8 cellular contexts compared by ENCODE assay signal in genomic region chr2:98569197-98569793, GRCh38. TPM values are rescaled to one million over a fixed set of nuclear protein-coding genes. Genes with fewer than 3 reads are reported as not detected.
DNase-seq lines count a peak whose midpoint lies in the region; ATAC-seq and TF ChIP-seq lines count a peak whose summit lies in the region.

No MANE protein-coding gene starts in this region.

- H3K27ac ChIP-seq in AG04450 (ENCODE audit: low read depth, low read length) = no peak overlapping the region
- H3K27ac ChIP-seq in RWPE1 = no peak overlapping the region

- POLR2A ChIA-PET in AG04450 (lab: Yijun Ruan, JAX) (interaction anchor here (0.6 kb wide), 1 partner anchor 10 kb away, joined by 3 read pairs; no protein-coding TSS in a partner anchor), RWPE1 (lab: Yijun Ruan, JAX; ENCODE audit: low non-redundant PET) (no interaction called here)

- no peaks in the 10 kb centered on the region for H3K27me3 ChIP-seq in AG04450 (ENCODE audit: control insufficient read depth, insufficient read depth, low read length)

- ATAC-seq in GM18868 (IDR thresholded peaks at IDR 0.05; ENCODE audit: unreplicated experiment) = peak; percentile 59
- ATAC-seq in left cardiac atrium = peak in 1 of 2 donors; percentile 43
- ATAC-seq in HG03108 (IDR thresholded peaks at IDR 0.05; ENCODE audit: unreplicated experiment) = no peak
- no peak for ATAC-seq in HG02981 (IDR thresholded peaks at IDR 0.05; ENCODE audit: unreplicated experiment)

- intact Hi-C loops in left cardiac atrium (cut with DNase I) = no loop called here

- CTCF ChIA-PET in AG04450 (lab: Charles Lee) (interaction anchor here (0.5 to 1.4 kb wide), 3 partner anchors 10 to 322 kb away, joined by 3 to 8 read pairs (median 5); no protein-coding TSS in a partner anchor), RWPE1 (lab: Yijun Ruan, JAX) (interaction anchor here (0.5 to 0.8 kb wide), 5 partner anchors 13 to 710 kb away, joined by 3 to 4 read pairs (median 3); no protein-coding TSS in a partner anchor)

- no peaks in the 10 kb centered on the region; the same call in 1 of the 2 replicates for H3K9me3 ChIP-seq in AG04450 (ENCODE audit: control insufficient read depth, insufficient read depth, low read length)

- TF ChIP-seq CTCF in AG04450 (IDR thresholded peaks at IDR 0.05; ENCODE audit: low read depth, low read length) (peak; percentile 73), RWPE1 (conservative IDR thresholded peaks at IDR 0.05; ENCODE audit: low read depth) (peak; percentile 76)

- DNase-seq in AG04450 (ENCODE audit: low read depth, low spot score) (no peak), RWPE1 (ENCODE audit: low spot score) (peak; percentile 26), activated gamma-delta T cell treated with Interleukin-2 at 50 U/mL for 16 hours (peak; percentile 75), left cardiac atrium (peak; percentile 41)
- peak; percentile 38 to 60 for DNase-seq in stimulated activated CD4-positive, alpha-beta T cell treated with anti-CD3 and anti-CD28 coated beads, Interleukin-15, amount 100 ng/mL, for 1 hour (ENCODE audit: low read depth in 1 of 2, low spot score in 1 of 2)

- H3K4me3 ChIP-seq in AG04450 (ENCODE audit: low read depth, low read length) = no peak overlapping the region

RNA-seq across cellular contexts. Expression of gene COA5, which starts 39.0 kb away (rescaled TPM):
- polyA plus RNA-seq in AG04450 (2011; rRNA removed) = 20.5 and 27.4 TPM in 2 replicates
- 4.4 and 5.6 TPM in 2 replicates for polyA minus RNA-seq in AG04450 (2011; rRNA and poly(A)+ RNA removed)
- 10 to 100 TPM; 23.1 to 23.7 TPM for total RNA-seq in left cardiac atrium

RNA-seq across cellular contexts. Expression of gene UNC50, which starts 39.1 kb away (rescaled TPM):
- 44.8 and 64.1 TPM in 2 replicates for polyA plus RNA-seq in AG04450 (2011; rRNA removed)
- 13.4 and 19.8 TPM in 2 replicates for polyA minus RNA-seq in AG04450 (2011; rRNA and poly(A)+ RNA removed)
- total RNA-seq in left cardiac atrium = 10 to 100 TPM; 28.3 to 33.7 TPM
